ENCODE assay signal across 8 cellular contexts in genomic region chr12:108854055-108854452, GRCh38. TPM values are rescaled to one million over a fixed set of nuclear protein-coding genes. Genes with fewer than 3 reads are reported as not detected.
A peak's percentile ranks its signal among the peaks of the same experiment; 100 is the strongest.
DNase-seq lines count a peak whose midpoint lies in the region; ATAC-seq, FAIRE-seq and TF ChIP-seq lines count a peak whose summit lies in the region.

No MANE protein-coding gene starts in this region.

- DNase-seq in AG10803 (ENCODE audit: low read depth), result peak; percentile 95
- peak; percentile 61 for DNase-seq in HTR-8/SVneo (ENCODE audit: insufficient read length, low spot score)
- DNase-seq in cardiac fibroblast (ENCODE audit: low read depth in 2 of 2), result peak; percentile 94 to 97
- peak; percentile 79 for DNase-seq in myocyte (ENCODE audit: low read depth)
- DNase-seq in NCI-H1930 (lab: John Stamatoyannopoulos, UW), result no peak
- DNase-seq in ureter (ENCODE audit: low spot score), result no peak
- DNase-seq in stimulated activated CD4-positive, alpha-beta T cell treated with anti-CD3 and anti-CD28 coated beads, Interleukin-2, amount 100 ng/mL, for 48 hours, result no peak

- H3K4me3 ChIP-seq in AG10803 (ENCODE audit: low read length) (0 out of 2 replicates have a peak overlapping the region, but pooled peaks have one; percentile 8), cardiac fibroblast (replicated peaks in 1 of 2; ENCODE audit: low read depth in 2 of 2, low read length in 2 of 2) (peak overlapping the region in 1 of 2 donors; percentile 19)

- no peak for ATAC-seq in GM21381 (IDR thresholded peaks at IDR 0.05; ENCODE audit: unreplicated experiment)

- no peak for FAIRE-seq in HTR-8/SVneo (lab: Jason Lieb, UNC)

- TF ChIP-seq CTCF in AG10803 (conservative IDR thresholded peaks at IDR 0.05; ENCODE audit: low read length), result peak; percentile 73
- TF ChIP-seq CTCF in cardiac fibroblast (IDR thresholded peaks at IDR 0.05; ENCODE audit: low read depth, low read length), result peak; percentile 53

RNA-seq across cellular contexts. Expression of gene SSH1, which starts 3.3 kb away (rescaled TPM):
- total RNA-seq in myocyte (12.2 and 14.3 TPM in 2 replicates), ureter (52.0 TPM)
- 37.7 TPM for polyA plus RNA-seq in myocyte (2012)

RNA-seq across cellular contexts. Expression of gene DAO, which starts 25.8 kb away (rescaled TPM):
- not detected in 2 replicates for total RNA-seq in myocyte
- not detected for polyA plus RNA-seq in myocyte (2012)
- not detected for total RNA-seq in ureter

Comparison
In these comparisons a context has a peak if more than half of its experiments do, and no peak if none do; other contexts are left out.
1. DNase-seq: peak in AG10803 (single experiment), HTR-8/SVneo (single experiment), cardiac fibroblast (2 of 2) and myocyte (single experiment); none in NCI-H1930 (0 of 2), ureter (single experiment) and stimulated activated CD4-positive, alpha-beta T cell treated with anti-CD3 and anti-CD28 coated beads, Interleukin-2, amount 100 ng/mL, for 48 hours (0 of 2).